Comparison of ENCODE assay signal across 1 cellular context in the genomic region with DNA sequence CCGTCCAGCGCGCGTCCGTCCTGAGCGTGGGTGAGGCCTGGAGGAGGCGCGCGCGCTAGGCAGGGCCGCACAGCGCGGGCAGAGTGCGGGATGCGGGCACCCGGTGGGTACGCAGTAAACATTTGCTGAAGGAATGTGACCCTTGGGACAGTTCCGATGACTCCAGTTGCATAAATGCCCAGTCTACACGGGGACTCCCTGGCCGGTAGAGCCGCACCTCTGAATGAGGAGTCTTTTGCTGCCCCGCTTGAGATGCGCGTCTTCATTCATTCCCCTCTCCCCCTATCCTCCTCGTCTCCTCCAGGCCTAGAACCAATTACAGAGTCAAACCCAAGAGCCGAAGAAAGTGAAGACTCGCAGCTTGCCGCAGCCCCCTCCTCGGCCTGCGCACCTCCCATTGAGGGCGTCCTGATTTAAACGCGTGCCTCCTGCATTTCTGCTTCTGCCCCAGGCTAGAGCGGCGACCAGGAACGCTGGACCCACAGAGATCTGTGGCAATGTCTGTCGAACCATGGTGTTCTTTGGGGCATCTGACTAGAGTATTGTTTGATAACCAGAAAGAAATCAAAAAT.
TF ChIP-seq lines count a peak whose summit lies in the region.

No MANE protein-coding gene starts in this region.

TF ChIP-seq in GM12878, 131 proteins besides CTCF, POLR2A, EP300 and RAD21:
- TF ChIP-seq TAF1 (IDR thresholded peaks at IDR 0.05; ENCODE audit: borderline replicate concordance, low read depth, low read length) (no peak), MXI1 (IDR thresholded peaks at IDR 0.05; ENCODE audit: low read depth, low read length) (peak; percentile 40; the same call in 1 of the 2 replicates), SMC3 (IDR thresholded peaks at IDR 0.05; ENCODE audit: borderline replicate concordance, low read length) (no peak), LARP7 (IDR thresholded peaks at IDR 0.05) (peak; percentile 73), RB1 (IDR thresholded peaks at IDR 0.05; ENCODE audit: borderline replicate concordance) (peak; percentile 56; the same call in 1 of the 2 replicates), IKZF1 (conservative IDR thresholded peaks at IDR 0.05) (peak; percentile 15; the same call in 1 of the 2 replicates), POLR2AphosphoS2 (IDR thresholded peaks at IDR 0.05; ENCODE audit: low read depth, low read length) (peak; percentile 0; the same call in 1 of the 2 replicates), YY1 (IDR thresholded peaks at IDR 0.05; ENCODE audit: low read depth, low read length) (0 out of 2 replicates have a peak, but pooled peaks have one; percentile 19), SMARCA5 (IDR thresholded peaks at IDR 0.05) (0 out of 2 replicates have a peak, but pooled peaks have one; percentile 17)
- TF ChIP-seq, protein P1, sequence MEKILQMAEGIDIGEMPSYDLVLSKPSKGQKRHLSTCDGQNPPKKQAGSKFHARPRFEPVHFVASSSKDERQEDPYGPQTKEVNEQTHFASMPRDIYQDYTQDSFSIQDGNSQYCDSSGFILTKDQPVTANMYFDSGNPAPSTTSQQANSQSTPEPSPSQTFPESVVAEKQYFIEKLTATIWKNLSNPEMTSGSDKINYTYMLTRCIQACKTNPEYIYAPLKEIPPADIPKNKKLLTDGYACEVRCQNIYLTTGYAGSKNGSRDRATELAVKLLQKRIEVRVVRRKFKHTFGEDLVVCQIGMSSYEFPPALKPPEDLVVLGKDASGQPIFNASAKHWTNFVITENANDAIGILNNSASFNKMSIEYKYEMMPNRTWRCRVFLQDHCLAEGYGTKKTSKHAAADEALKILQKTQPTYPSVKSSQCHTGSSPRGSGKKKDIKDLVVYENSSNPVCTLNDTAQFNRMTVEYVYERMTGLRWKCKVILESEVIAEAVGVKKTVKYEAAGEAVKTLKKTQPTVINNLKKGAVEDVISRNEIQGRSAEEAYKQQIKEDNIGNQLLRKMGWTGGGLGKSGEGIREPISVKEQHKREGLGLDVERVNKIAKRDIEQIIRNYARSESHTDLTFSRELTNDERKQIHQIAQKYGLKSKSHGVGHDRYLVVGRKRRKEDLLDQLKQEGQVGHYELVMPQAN (conservative IDR thresholded peaks at IDR 0.05): peak; percentile 7; the same call in 1 of the 2 replicates
